ENCODE assay signal across 8 cellular contexts in the genomic region with DNA sequence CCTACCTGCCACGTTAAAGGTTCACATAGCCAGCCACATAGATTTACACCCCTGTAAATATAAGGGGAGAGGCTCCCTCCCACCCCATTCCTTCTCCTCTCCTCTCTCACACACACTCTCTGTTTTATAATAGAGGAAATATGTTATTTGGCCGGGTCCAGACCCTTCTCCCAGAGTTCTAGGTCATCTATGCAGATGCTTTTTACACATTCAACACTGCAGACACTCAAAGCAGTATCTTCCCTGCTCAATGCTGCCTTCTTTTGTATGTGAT. TPM values are rescaled to one million over a fixed set of nuclear protein-coding genes. Genes with fewer than 3 reads are reported as not detected.
DNase-seq lines count a peak whose midpoint lies in the region; ATAC-seq and TF ChIP-seq lines count a peak whose summit lies in the region.

No MANE protein-coding gene starts in this region.

- DNase-seq in PC-9 (no peak), esophagus muscularis mucosa (ENCODE audit: extremely low spot score) (no peak), SHP77 (lab: John Stamatoyannopoulos, UW) (no peak), MV-4-11 (lab: John Stamatoyannopoulos, UW) (no peak)
- DNase-seq in effector CD4-positive, alpha-beta T cell = no peak

- ATAC-seq in HG03565 (IDR thresholded peaks at IDR 0.05; ENCODE audit: unreplicated experiment) = no peak

- no peaks in the 10 kb centered on the region for H3K9me2 ChIP-seq in PC-9 (ENCODE audit: insufficient read depth)

- H3K4me1 ChIP-seq in PC-9 (replicated peaks; ENCODE audit: insufficient read depth) (peaks cover 34% of the 10 kb centered on the region), esophagus muscularis mucosa (peaks cover 33 to 40% (median 36%) of the 10 kb centered on the region in 4 donors), rectal smooth muscle tissue (ENCODE audit: control insufficient read depth, insufficient read depth, low read length) (peaks cover 4% of the 10 kb centered on the region)

- peaks cover 32% of the 10 kb centered on the region for H4K20me1 ChIP-seq in PC-9 (ENCODE audit: insufficient read depth)

- H3K9me3 ChIP-seq in PC-9 (ENCODE audit: insufficient read depth, low read depth) (no peaks in the 10 kb centered on the region), esophagus muscularis mucosa (no peaks in the 10 kb centered on the region)

- no peaks in the 10 kb centered on the region for H3K27me3 ChIP-seq in PC-9 (ENCODE audit: insufficient read depth, low read depth)
- no peaks in the 10 kb centered on the region for H3K27me3 ChIP-seq in esophagus muscularis mucosa
- no peaks in the 10 kb centered on the region for H3K27me3 ChIP-seq in rectal smooth muscle tissue (ENCODE audit: control insufficient read depth, insufficient read depth, low read length)

- H3K9ac ChIP-seq in rectal smooth muscle tissue (ENCODE audit: low read length) = peak overlapping the region; percentile 46

- POLR2A ChIA-PET in PC-9 (lab: Charles Lee; ENCODE audit: unreplicated experiment) = interaction anchor here (0.5 to 0.7 kb wide), 2 partner anchors 40 to 140 kb away, joined by 4 to 6 read pairs; no protein-coding TSS in a partner anchor

- intact Hi-C loops in PC-9 (cut with micrococcal nuclease; ENCODE audit: unreplicated experiment) (loop anchor here (2.0 kb wide), 3 partner anchors 42 to 228 kb away; no protein-coding TSS in a partner anchor), esophagus muscularis mucosa (cut with DNase I) (no loop called here)

- peak overlapping the region; percentile 57 for H3K4me3 ChIP-seq in GM12875 (ENCODE audit: low read depth, low read length)
- H3K4me3 ChIP-seq in PC-9 = peak overlapping the region; percentile 97; the same call in 1 of the 2 replicates
- peak overlapping the region; percentile 82 to 98 (median 94) for H3K4me3 ChIP-seq in esophagus muscularis mucosa
- peak overlapping the region; percentile 68 for H3K4me3 ChIP-seq in rectal smooth muscle tissue (ENCODE audit: low read length)

- no peak for TF ChIP-seq CTCF in GM12875 (IDR thresholded peaks at IDR 0.05; ENCODE audit: borderline replicate concordance, insufficient read depth, low read depth, low read length)
- no peak for TF ChIP-seq CTCF in PC-9 (conservative IDR thresholded peaks at IDR 0.05)
- no peak for TF ChIP-seq CTCF in esophagus muscularis mucosa (IDR thresholded peaks at IDR 0.05)

- CTCF ChIA-PET in PC-9 (lab: Charles Lee) = no interaction called here

- H3K27ac ChIP-seq in PC-9 (0 out of 2 replicates have a peak overlapping the region, but pooled peaks have one; percentile 1), esophagus muscularis mucosa (replicated peaks in 1 of 4) (peak overlapping the region; percentile 96 to 99 (median 98)), rectal smooth muscle tissue (ENCODE audit: low read depth, low read length) (peak overlapping the region; percentile 98)

- peaks cover 40% of the 10 kb centered on the region for H3K79me2 ChIP-seq in PC-9 (ENCODE audit: low read depth)

- BruUV-seq in PC-9 (replicated peaks; lab: Mats Ljungman, UMichigan) = TSS peak; percentile 85

- no peak for TF ChIP-seq EP300 in esophagus muscularis mucosa (IDR thresholded peaks at IDR 0.05)

- H3F3A ChIP-seq in PC-9 (ENCODE audit: insufficient read depth, low read depth) = peaks cover 23% of the 10 kb centered on the region; the same call in 1 of the 2 replicates

- H3K36me3 ChIP-seq in PC-9 (ENCODE audit: low read depth) (0 out of 2 replicates have a peak, but pooled peaks cover 6% of the 10 kb centered on the region), esophagus muscularis mucosa (peaks cover 0 to 5% (median 0%) of the 10 kb centered on the region in 4 donors), rectal smooth muscle tissue (ENCODE audit: control insufficient read depth, insufficient read depth, low read length) (no peaks in the 10 kb centered on the region)

- peak overlapping the region; percentile 76 for H3K4me2 ChIP-seq in PC-9

- WGBS in esophagus muscularis mucosa = 9% methylated on average over 2 of the region's 2 CpGs

- peak overlapping the region; percentile 85 for H2AFZ ChIP-seq in PC-9

- no peak for TF ChIP-seq POLR2A in esophagus muscularis mucosa (IDR thresholded peaks at IDR 0.05; ENCODE audit: low read depth)

RNA-seq across cellular contexts. Expression of a gene that starts 0.7 kb away (rescaled TPM):
- total RNA-seq in PC-9 (2021) = 192 and 260 TPM in 2 replicates
- 100 to 1,000 TPM; 134 to 189 (median 142) TPM for total RNA-seq in esophagus muscularis mucosa

Comparison
In these comparisons a context has a peak if more than half of its experiments do, and no peak if none do; other contexts are left out.
1. H3K27ac ChIP-seq: peak in every context shown above with its lines; median percentile 98 in rectal smooth muscle tissue; 98 in esophagus muscularis mucosa; 1 in PC-9.